In the genomic region with DNA sequence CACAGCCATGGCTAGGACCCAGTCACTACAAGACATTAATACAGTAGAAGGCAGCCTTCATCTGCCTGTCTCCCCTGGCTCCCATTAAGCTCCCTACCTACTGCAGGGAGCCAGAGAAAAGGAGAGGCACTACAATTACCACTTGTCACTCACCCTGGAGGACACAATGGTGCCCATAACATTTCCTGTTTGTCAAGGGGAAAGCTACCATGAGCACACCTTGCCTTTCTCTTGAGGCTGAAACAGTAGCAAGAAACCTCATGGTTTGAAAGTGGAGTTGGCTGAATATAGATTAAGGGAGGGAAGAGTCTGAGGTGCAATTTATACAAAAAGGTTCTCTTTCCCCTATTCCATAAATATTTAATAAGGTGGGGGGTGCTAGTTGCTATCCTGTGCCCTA, we compare ENCODE assay signal across 19 cellular contexts. TPM values are rescaled to one million over a fixed set of nuclear protein-coding genes. Genes with fewer than 3 reads are reported as not detected.
DNase-seq lines count a peak whose midpoint lies in the region; ATAC-seq and TF ChIP-seq lines count a peak whose summit lies in the region.
"Had no signal": no experiment of that assay in that cellular context is flagged by ENCODE, and none has a peak within 500 bp of the region (broad histone marks: within the 10 kb centered on the region; RNA-seq: fewer than 3 reads in every experiment).

No MANE protein-coding gene starts in this region.

- H3K36me3 Mint-ChIP-seq in activated naive CD4-positive, alpha-beta T cell treated with anti-CD3 and anti-CD28 coated beads for 36 hours (ENCODE audit: low read depth), result peaks cover 36% of the 10 kb centered on the region
- H3K36me3 Mint-ChIP-seq in activated naive CD8-positive, alpha-beta T cell, result peaks cover 9% of the 10 kb centered on the region

- H3K4me3 Mint-ChIP-seq in activated naive CD4-positive, alpha-beta T cell treated with anti-CD3 and anti-CD28 coated beads for 36 hours, result no peak overlapping the region
- no peak overlapping the region for H3K4me3 Mint-ChIP-seq in activated naive CD8-positive, alpha-beta T cell
- H3K4me3 Mint-ChIP-seq: activated CD4-positive, alpha-beta T cell treated with anti-CD3 and anti-CD28 coated beads, Interleukin-2, amount 10 ng/mL, durations not matched to agents 24 days and 14 days; dendritic cell treated with granulocyte-macrophage colony-stimulating factor and Interleukin-4, amounts not matched to agents 40 ng/mL and 50 ng/mL, for 4 days; naive B cell; stimulated activated naive CD8-positive, alpha-beta T cell treated with anti-CD3 and anti-CD28 coated beads, Interleukin-15, Interleukin-2, amounts not matched to agents 100 ng/mL and 50 ng/mL, for 24 hours; type B pancreatic cell had no signal

- no peak for DNase-seq in activated naive CD4-positive, alpha-beta T cell treated with anti-CD3 and anti-CD28 coated beads for 36 hours
- no peak for DNase-seq in activated naive CD4-positive, alpha-beta T cell (lab: John Stamatoyannopoulos, UW)
- DNase-seq in NCI-H187 treated with DMSO at 0.1 percent for 48 hours (lab: John Stamatoyannopoulos, UW) (peak; percentile 21), trophoblast cell (no peak), left ventricle myocardium inferior (no peak), mucosa of descending colon (no peak)
- DNase-seq: activated CD4-positive, alpha-beta T cell treated with anti-CD3 and anti-CD28 coated beads, Interleukin-2, amount 10 ng/mL, durations not matched to agents 24 days and 14 days; hypothalamus; kidney glomerular epithelial cell; naive B cell; NCI-H2171 treated with DMSO at 0.1 percent for 48 hours; SW 1271 had no signal

- peak overlapping the region; percentile 9 for H3K27ac Mint-ChIP-seq in activated naive CD4-positive, alpha-beta T cell treated with anti-CD3 and anti-CD28 coated beads for 36 hours
- peak overlapping the region; percentile 88 for H3K27ac Mint-ChIP-seq in activated naive CD8-positive, alpha-beta T cell
- H3K27ac Mint-ChIP-seq: activated CD4-positive, alpha-beta T cell treated with anti-CD3 and anti-CD28 coated beads, Interleukin-2, amount 10 ng/mL, durations not matched to agents 24 days and 14 days; activated naive CD4-positive, alpha-beta T cell treated with anti-CD3 and anti-CD28 coated beads, Interleukin-2, amount 50 U/mL, for 72 hours; dendritic cell treated with granulocyte-macrophage colony-stimulating factor and Interleukin-4, amounts not matched to agents 40 ng/mL and 50 ng/mL, for 4 days; progenitor cell of endocrine pancreas; type B pancreatic cell had no signal

- H3K23ac ChIP-seq in trophoblast cell (ENCODE audit: low read length), result peak overlapping the region; percentile 78

- H2AK5ac ChIP-seq in trophoblast cell (ENCODE audit: low read length), result no peak overlapping the region

- H3K79me2 ChIP-seq in trophoblast cell (ENCODE audit: control insufficient read depth, insufficient read depth, low read length, poor library complexity), result no peaks in the 10 kb centered on the region

- H2BK5ac ChIP-seq in trophoblast cell (ENCODE audit: low read depth, low read length, poor library complexity), result no peak overlapping the region

- H2BK12ac ChIP-seq in trophoblast cell (ENCODE audit: low read length), result no peak overlapping the region

- no peak overlapping the region for H3K9ac ChIP-seq in trophoblast cell (ENCODE audit: low read length)

- no peaks in the 10 kb centered on the region for H3K27me3 ChIP-seq in trophoblast cell (ENCODE audit: insufficient read depth, low read length)
- H3K27me3 ChIP-seq in left ventricle myocardium inferior (ENCODE audit: low read depth), result no peaks in the 10 kb centered on the region

- no peaks in the 10 kb centered on the region for H3K79me1 ChIP-seq in trophoblast cell (ENCODE audit: low read length)

- no peak overlapping the region for H3K27ac ChIP-seq in trophoblast cell (ENCODE audit: low read depth, low read length)
- H3K27ac ChIP-seq in left ventricle myocardium inferior (replicated peaks), result no peak overlapping the region

- TF ChIP-seq CTCF in left ventricle myocardium inferior (IDR thresholded peaks at IDR 0.05; ENCODE audit: borderline replicate concordance) (no peak), mucosa of descending colon (IDR thresholded peaks at IDR 0.05) (no peak)

- no peak overlapping the region for H3K4me2 ChIP-seq in trophoblast cell (ENCODE audit: low read length)

- H3K9me3 ChIP-seq in trophoblast cell (ENCODE audit: insufficient read depth, low read depth, low read length) (no peaks in the 10 kb centered on the region), left ventricle myocardium inferior (replicated peaks) (no peaks in the 10 kb centered on the region), mucosa of descending colon (no peaks in the 10 kb centered on the region)

- no peak overlapping the region for H3K4me3 ChIP-seq in trophoblast cell (ENCODE audit: low read depth, low read length)
- no peak overlapping the region for H3K4me3 ChIP-seq in left ventricle myocardium inferior
- H3K4me3 ChIP-seq in mucosa of descending colon, result no peak overlapping the region

- no peaks in the 10 kb centered on the region for H3K9me3 Mint-ChIP-seq in activated naive CD4-positive, alpha-beta T cell treated with anti-CD3 and anti-CD28 coated beads for 36 hours
- no peaks in the 10 kb centered on the region for H3K9me3 Mint-ChIP-seq in activated naive CD8-positive, alpha-beta T cell (ENCODE audit: low read depth)
- H3K9me3 Mint-ChIP-seq: activated CD4-positive, alpha-beta T cell treated with anti-CD3 and anti-CD28 coated beads, Interleukin-2, amount 10 ng/mL, durations not matched to agents 24 days and 14 days; activated naive CD4-positive, alpha-beta T cell treated with anti-CD3 and anti-CD28 coated beads, Interleukin-2, amount 50 U/mL, for 72 hours; dendritic cell treated with granulocyte-macrophage colony-stimulating factor and Interleukin-4, amounts not matched to agents 40 ng/mL and 50 ng/mL, for 4 days; naive B cell; stimulated activated naive CD8-positive, alpha-beta T cell treated with anti-CD3 and anti-CD28 coated beads, Interleukin-15, Interleukin-2, amounts not matched to agents 100 ng/mL and 50 ng/mL, for 24 hours; type B pancreatic cell had no signal

- no peak for ATAC-seq in GM21381 (IDR thresholded peaks at IDR 0.05; ENCODE audit: unreplicated experiment)
- no peak for ATAC-seq in mucosa of descending colon
- ATAC-seq: activated naive CD4-positive, alpha-beta T cell treated with anti-CD3 and anti-CD28 coated beads, Interleukin-2, amount 50 U/mL, for 72 hours had no signal

- H3K4me1 ChIP-seq in trophoblast cell (ENCODE audit: control insufficient read depth in 1 of 2, insufficient read depth in 2 of 2, low read length in 2 of 2), result no peaks in the 10 kb centered on the region
- H3K4me1 ChIP-seq in left ventricle myocardium inferior, result peaks cover 20% of the 10 kb centered on the region
- peaks cover 13% of the 10 kb centered on the region for H3K4me1 ChIP-seq in mucosa of descending colon (ENCODE audit: low read depth)

- H2AFZ ChIP-seq in trophoblast cell (ENCODE audit: insufficient read depth, low read length, poor library complexity), result no peak overlapping the region

- CTCF ChIA-PET in activated naive CD4-positive, alpha-beta T cell treated with anti-CD3 and anti-CD28 coated beads for 36 hours (lab: Charles Lee), result interaction anchor here (0.8 to 1.0 kb wide), 3 partner anchors 9 to 13 kb away, joined by 3 read pairs; no protein-coding TSS in a partner anchor

- H2BK120ac ChIP-seq in trophoblast cell (ENCODE audit: insufficient read depth, low read length, poor library complexity), result no peak overlapping the region

- H3K14ac ChIP-seq in trophoblast cell (ENCODE audit: low read length), result no peak overlapping the region

- no peaks in the 10 kb centered on the region for H3K27me3 Mint-ChIP-seq in activated naive CD4-positive, alpha-beta T cell treated with anti-CD3 and anti-CD28 coated beads for 36 hours (ENCODE audit: low read depth)
- no peaks in the 10 kb centered on the region for H3K27me3 Mint-ChIP-seq in activated naive CD8-positive, alpha-beta T cell
- H3K27me3 Mint-ChIP-seq: activated CD4-positive, alpha-beta T cell treated with anti-CD3 and anti-CD28 coated beads, Interleukin-2, amount 10 ng/mL, durations not matched to agents 24 days and 14 days; dendritic cell treated with granulocyte-macrophage colony-stimulating factor and Interleukin-4, amounts not matched to agents 40 ng/mL and 50 ng/mL, for 4 days; naive B cell; progenitor cell of endocrine pancreas; stimulated activated naive CD8-positive, alpha-beta T cell treated with anti-CD3 and anti-CD28 coated beads, Interleukin-15, Interleukin-2, amounts not matched to agents 100 ng/mL and 50 ng/mL, for 24 hours; type B pancreatic cell had no signal

- no peak overlapping the region for H4K91ac ChIP-seq in trophoblast cell (ENCODE audit: low read depth, low read length)

- no peak overlapping the region for H3K4ac ChIP-seq in trophoblast cell (ENCODE audit: low read depth, low read length)

- intact Hi-C loops in activated naive CD4-positive, alpha-beta T cell treated with anti-CD3 and anti-CD28 coated beads for 36 hours (cut with micrococcal nuclease), result loop anchor here (5.0 kb wide), 1 partner anchor 47 kb away; no protein-coding TSS in a partner anchor
- intact Hi-C loops in left ventricle myocardium inferior (cut with micrococcal nuclease) (no loop called here), mucosa of descending colon (cut with DNase I, micrococcal nuclease) (no loop called here)

- peaks cover 54% of the 10 kb centered on the region for H3K4me1 Mint-ChIP-seq in activated naive CD4-positive, alpha-beta T cell treated with anti-CD3 and anti-CD28 coated beads for 36 hours (ENCODE audit: low read depth)
- H3K4me1 Mint-ChIP-seq in activated naive CD8-positive, alpha-beta T cell (ENCODE audit: low read depth), result peaks cover 60% of the 10 kb centered on the region
- H3K4me1 Mint-ChIP-seq: naive B cell had no signal

- no peak overlapping the region for H4K12ac ChIP-seq in trophoblast cell (ENCODE audit: low read depth, low read length)

- H3K36me3 ChIP-seq in trophoblast cell (ENCODE audit: control insufficient read depth in 1 of 2, insufficient read depth in 2 of 2, low read length in 2 of 2) (peaks cover 14 to 20% of the 10 kb centered on the region in 2 experiments), left ventricle myocardium inferior (peaks cover 81% of the 10 kb centered on the region), mucosa of descending colon (ENCODE audit: low read depth) (no peaks in the 10 kb centered on the region)

- no peak overlapping the region for H3K18ac ChIP-seq in trophoblast cell (ENCODE audit: low read length)

- H4K8ac ChIP-seq in trophoblast cell (ENCODE audit: low read depth, low read length), result no peak overlapping the region

RNA-seq across cellular contexts. Expression of gene STK38, which starts 27.9 kb away (rescaled TPM):
- 10 to 100 TPM; 23.6 to 24.4 TPM for total RNA-seq in activated naive CD4-positive, alpha-beta T cell treated with anti-CD3 and anti-CD28 coated beads for 36 hours
- 18.7 and 19.4 TPM in 2 replicates for polyA plus RNA-seq in trophoblast cell (2013)
- total RNA-seq in left ventricle myocardium inferior (25.5 TPM), mucosa of descending colon (10 to 100 TPM; 67.3 to 80.7 (median 69.9) TPM)
